ENCODE assay signal across 10 cellular contexts in genomic region chrX:1035206-1035605, GRCh38.
"Had no signal": no experiment of that assay in that cellular context is flagged by ENCODE, and none has a peak within 500 bp of the region (broad histone marks: within the 10 kb centered on the region; RNA-seq: fewer than 3 reads in every experiment).

No MANE protein-coding gene starts in this region.

- H3K27me3 Mint-ChIP-seq: IgD-negative memory B cell had no signal

- H3K4me3 Mint-ChIP-seq: HFFc6, IgD-negative memory B cell had no signal

- H3K9me3 ChIP-seq: HAP-1 had no signal

- H3K4me1 ChIP-seq: HAP-1 had no signal

- ATAC-seq: HCT116, HepG2 had no signal

- H3K36me3 ChIP-seq: HAP-1 had no signal

- DNase-seq: GM23248, GOT3, H7, HFFc6, KBM-7 had no signal

- H3K36me3 Mint-ChIP-seq: IgD-negative memory B cell had no signal

- H3K27ac ChIP-seq: GM23248, HL-60 had no signal

- H3K4me3 ChIP-seq: GM23248, HAP-1 had no signal

- H3K27ac Mint-ChIP-seq: HFFc6, IgD-negative memory B cell had no signal

- H3K4me1 Mint-ChIP-seq: IgD-negative memory B cell had no signal
